In genomic region chr11:1682225-1682901, GRCh38 we compare ENCODE assay signal across 1 cellular context.
A peak's percentile ranks its signal among the peaks of the same experiment; 100 is the strongest.
TF ChIP-seq lines count a peak whose summit lies in the region.

No MANE protein-coding gene starts in this region.

TF ChIP-seq in HepG2, 621 proteins besides CTCF, POLR2A, EP300 and RAD21 (continued from another document and continues in another):
- no peak for TF ChIP-seq CERS6 (CRISPR knock-in tag; IDR thresholded peaks at IDR 0.05)
- no peak for TF ChIP-seq ZNF563 (CRISPR knock-in tag; IDR thresholded peaks at IDR 0.05)
- TF ChIP-seq ZNF574 (CRISPR knock-in tag; IDR thresholded peaks at IDR 0.05), result peak; percentile 46; the same call in 1 of the 2 replicates
- TF ChIP-seq HOXA3 (CRISPR knock-in tag; IDR thresholded peaks at IDR 0.05), result peak; percentile 69
- no peak for TF ChIP-seq DNMT1 (CRISPR knock-in tag; IDR thresholded peaks at IDR 0.05)
- TF ChIP-seq SMAD9 (CRISPR knock-in tag; IDR thresholded peaks at IDR 0.05), result peak; percentile 30; the same call in 1 of the 2 replicates
- TF ChIP-seq PREB (CRISPR knock-in tag; IDR thresholded peaks at IDR 0.05), result no peak
- no peak for TF ChIP-seq ZNF121 (CRISPR knock-in tag; IDR thresholded peaks at IDR 0.05)
- TF ChIP-seq NR2F1 (CRISPR knock-in tag; IDR thresholded peaks at IDR 0.05), result peak in 1 of 2 experiments; percentile 30; a peak in 1 of 4 replicates
- no peak for TF ChIP-seq WIZ (CRISPR knock-in tag; IDR thresholded peaks at IDR 0.05)
- TF ChIP-seq KMT2A (CRISPR knock-in tag; IDR thresholded peaks at IDR 0.05), result no peak
- TF ChIP-seq POLR2AphosphoS2 (IDR thresholded peaks at IDR 0.05; ENCODE audit: low read depth, low read length), result no peak
- no peak for TF ChIP-seq ZBTB46 (CRISPR knock-in tag; IDR thresholded peaks at IDR 0.05; ENCODE audit: borderline replicate concordance)
- TF ChIP-seq ZFP91 (CRISPR knock-in tag; IDR thresholded peaks at IDR 0.05; ENCODE audit: borderline replicate concordance), result peak; percentile 41; the same call in 1 of the 2 replicates
- no peak for TF ChIP-seq TIGD3 (CRISPR knock-in tag; IDR thresholded peaks at IDR 0.05; ENCODE audit: borderline replicate concordance)
- TF ChIP-seq NBN (conservative IDR thresholded peaks at IDR 0.05), result no peak
- 0 out of 2 replicates have a peak, but pooled peaks have one; percentile 73 for TF ChIP-seq ZNF44 (CRISPR knock-in tag; IDR thresholded peaks at IDR 0.05)
- 0 out of 2 replicates have a peak, but pooled peaks have one; percentile 64 for TF ChIP-seq ZNF318 (CRISPR knock-in tag; IDR thresholded peaks at IDR 0.05)
- TF ChIP-seq BORCS8-MEF2B (CRISPR knock-in tag; IDR thresholded peaks at IDR 0.05), result no peak
- no peak for TF ChIP-seq ZNF615 (CRISPR knock-in tag; IDR thresholded peaks at IDR 0.05; ENCODE audit: borderline replicate concordance)
- no peak for TF ChIP-seq ZBTB2 (CRISPR knock-in tag; IDR thresholded peaks at IDR 0.05; ENCODE audit: low read depth)
- TF ChIP-seq BATF2 (CRISPR knock-in tag; IDR thresholded peaks at IDR 0.05), result no peak
- 0 out of 2 replicates have a peak, but pooled peaks have one; percentile 27 for TF ChIP-seq ZNF350 (CRISPR knock-in tag; IDR thresholded peaks at IDR 0.05; ENCODE audit: borderline replicate concordance, low read depth)
- TF ChIP-seq IKZF1 (IDR thresholded peaks at IDR 0.05), result no peak
- no peak for TF ChIP-seq ZNF589 (CRISPR knock-in tag; conservative IDR thresholded peaks at IDR 0.05)
- 0 out of 2 replicates have a peak, but pooled peaks have one; percentile 49 for TF ChIP-seq DNMT3B (CRISPR knock-in tag; conservative IDR thresholded peaks at IDR 0.05)
- no peak for TF ChIP-seq NR3C1 (CRISPR knock-in tag; IDR thresholded peaks at IDR 0.05)
- TF ChIP-seq SNRNP70 (IDR thresholded peaks at IDR 0.05; ENCODE audit: low read depth, low read length), result no peak
- peak; percentile 70; the same call in 1 of the 2 replicates for TF ChIP-seq ZKSCAN8 (CRISPR knock-in tag; IDR thresholded peaks at IDR 0.05; ENCODE audit: borderline replicate concordance)
- TF ChIP-seq YY1 (IDR thresholded peaks at IDR 0.05; ENCODE audit: insufficient read depth, insufficient replicate concordance, low read depth, low read length), result no peak
- TF ChIP-seq ZMAT5 (CRISPR knock-in tag; IDR thresholded peaks at IDR 0.05; ENCODE audit: borderline replicate concordance, low read depth), result no peak
- no peak for TF ChIP-seq RFX3 (CRISPR knock-in tag; IDR thresholded peaks at IDR 0.05)
- peak; percentile 77; the same call in 1 of the 2 replicates for TF ChIP-seq ZNF746 (CRISPR knock-in tag; IDR thresholded peaks at IDR 0.05)
- TF ChIP-seq ZKSCAN1 (IDR thresholded peaks at IDR 0.05; ENCODE audit: low read length), result no peak
- no peak for TF ChIP-seq MTF1 (CRISPR knock-in tag; IDR thresholded peaks at IDR 0.05)
- TF ChIP-seq ZSCAN22 (CRISPR knock-in tag; IDR thresholded peaks at IDR 0.05), result no peak
